In genomic region chr16:78576941-78577340, GRCh38 we compare ENCODE assay signal across 23 cellular contexts.
DNase-seq lines count a peak whose midpoint lies in the region; ATAC-seq and TF ChIP-seq lines count a peak whose summit lies in the region.
"Had no signal": no experiment of that assay in that cellular context is flagged by ENCODE, and none has a peak within 500 bp of the region (broad histone marks: within the 10 kb centered on the region; RNA-seq: fewer than 3 reads in every experiment).

No MANE protein-coding gene starts in this region.

- no peak for TF ChIP-seq POLR2A in NB4 (IDR thresholded peaks at IDR 0.05; ENCODE audit: extremely low read depth, insufficient read length)

- ATAC-seq in activated T-cell treated with anti-CD3 and anti-CD28 coated beads, Interleukin-2, amount 50 U/mL, for 72 hours (replicated peaks in 1 of 2) = peak; percentile 66 to 70
- ATAC-seq in effector memory CD8-positive, alpha-beta T cell (replicated peaks) = peak; percentile 52
- peak; percentile 91 for ATAC-seq in stimulated activated effector memory CD8-positive, alpha-beta T cell treated with anti-CD3 and anti-CD28 coated beads, Interleukin-12 subunit alpha, Interleukin-12 subunit beta, amount 100 ng/mL, for 72 hours
- ATAC-seq in HG03045 (IDR thresholded peaks at IDR 0.05; ENCODE audit: unreplicated experiment) = no peak
- ATAC-seq: sciatic nerve had no signal

- no peaks in the 10 kb centered on the region for H3K27me3 ChIP-seq in MG63
- H3K27me3 ChIP-seq: uterus had no signal

- no peak for DNase-seq in activated T-cell treated with anti-CD3 and anti-CD28 coated beads, Interleukin-2, amount 50 U/mL, for 72 hours
- DNase-seq in activated T-cell treated with anti-CD3 and anti-CD28 coated beads, Interleukin-2, amount 50 U/mL, for 24 hours = no peak
- DNase-seq in NB4 (ENCODE audit: low read depth) = peak; percentile 36
- DNase-seq in effector memory CD8-positive, alpha-beta T cell = no peak
- DNase-seq in stimulated activated effector memory CD8-positive, alpha-beta T cell treated with anti-CD3 and anti-CD28 coated beads, Interleukin-12 subunit alpha, Interleukin-12 subunit beta, amount 100 ng/mL, for 72 hours (ENCODE audit: low spot score in 2 of 2) = no peak
- no peak for DNase-seq in iPS-NIHi11 (ENCODE audit: low spot score)
- DNase-seq in MG63 = no peak
- DNase-seq: activated gamma-delta T cell; amygdala; caudate nucleus; COR-L47; DMS79 treated with DMSO at 0.1 percent for 48 hours; foreskin melanocyte; NCI-H1436; NCI-H526; SHP77; stimulated activated CD8-positive, alpha-beta memory T cell treated with anti-CD3 and anti-CD28 coated beads, Interleukin-4, amount 100 ng/mL, for 48 hours; substantia nigra; uterus had no signal

- H3K9me3 Mint-ChIP-seq in activated T-cell treated with anti-CD3 and anti-CD28 coated beads, Interleukin-2, amount 50 U/mL, for 72 hours = peaks cover under 1 to 3% of the 10 kb centered on the region in 2 donors
- no peaks in the 10 kb centered on the region for H3K9me3 Mint-ChIP-seq in activated T-cell treated with anti-CD3 and anti-CD28 coated beads, Interleukin-2, amount 50 U/mL, for 24 hours
- H3K9me3 Mint-ChIP-seq in effector memory CD8-positive, alpha-beta T cell = peaks cover 0 to 1% of the 10 kb centered on the region in 2 donors
- H3K9me3 Mint-ChIP-seq in stimulated activated effector memory CD8-positive, alpha-beta T cell treated with anti-CD3 and anti-CD28 coated beads, Interleukin-12 subunit alpha, Interleukin-12 subunit beta, amount 100 ng/mL, for 72 hours = no peaks in the 10 kb centered on the region
- H3K9me3 Mint-ChIP-seq: dendritic cell treated with granulocyte-macrophage colony-stimulating factor and Interleukin-4, amounts not matched to agents 40 ng/mL and 50 ng/mL, for 4 days; neural crest cell had no signal

- no peaks in the 10 kb centered on the region for H3K36me3 ChIP-seq in MG63
- H3K36me3 ChIP-seq: uterus had no signal

- peaks cover 0 to 1% of the 10 kb centered on the region in 2 donors for H3K36me3 Mint-ChIP-seq in activated T-cell treated with anti-CD3 and anti-CD28 coated beads, Interleukin-2, amount 50 U/mL, for 72 hours (ENCODE audit: insufficient read depth in 2 of 2)
- H3K36me3 Mint-ChIP-seq in activated T-cell treated with anti-CD3 and anti-CD28 coated beads, Interleukin-2, amount 50 U/mL, for 24 hours (ENCODE audit: low read depth) = no peaks in the 10 kb centered on the region
- no peaks in the 10 kb centered on the region for H3K36me3 Mint-ChIP-seq in effector memory CD8-positive, alpha-beta T cell (ENCODE audit: insufficient read depth)
- no peaks in the 10 kb centered on the region for H3K36me3 Mint-ChIP-seq in stimulated activated effector memory CD8-positive, alpha-beta T cell treated with anti-CD3 and anti-CD28 coated beads, Interleukin-12 subunit alpha, Interleukin-12 subunit beta, amount 100 ng/mL, for 72 hours

- no peak for TF ChIP-seq CTCF in NB4 (IDR thresholded peaks at IDR 0.05; ENCODE audit: low read depth, low read length)

- no peaks in the 10 kb centered on the region for H3K9me3 ChIP-seq in MG63
- H3K9me3 ChIP-seq: uterus had no signal

- H3K4me3 ChIP-seq in NB4 (ENCODE audit: low read depth, low read length) (no peak overlapping the region), MG63 (no peak overlapping the region)
- H3K4me3 ChIP-seq: uterus had no signal

- no peaks in the 10 kb centered on the region for H3K27me3 Mint-ChIP-seq in activated T-cell treated with anti-CD3 and anti-CD28 coated beads, Interleukin-2, amount 50 U/mL, for 72 hours (ENCODE audit: low read depth)
- H3K27me3 Mint-ChIP-seq in activated T-cell treated with anti-CD3 and anti-CD28 coated beads, Interleukin-2, amount 50 U/mL, for 24 hours = no peaks in the 10 kb centered on the region
- no peaks in the 10 kb centered on the region for H3K27me3 Mint-ChIP-seq in effector memory CD8-positive, alpha-beta T cell
- H3K27me3 Mint-ChIP-seq: dendritic cell treated with granulocyte-macrophage colony-stimulating factor and Interleukin-4, amounts not matched to agents 40 ng/mL and 50 ng/mL, for 4 days had no signal

- H3K4me1 Mint-ChIP-seq in activated T-cell treated with anti-CD3 and anti-CD28 coated beads, Interleukin-2, amount 50 U/mL, for 72 hours (ENCODE audit: low read depth) = peaks cover 8% of the 10 kb centered on the region
- peaks cover 14% of the 10 kb centered on the region for H3K4me1 Mint-ChIP-seq in activated T-cell treated with anti-CD3 and anti-CD28 coated beads, Interleukin-2, amount 50 U/mL, for 24 hours (ENCODE audit: low read depth)
- H3K4me1 Mint-ChIP-seq in effector memory CD8-positive, alpha-beta T cell (ENCODE audit: low read depth in 2 of 2) = peaks cover 3 to 5% of the 10 kb centered on the region in 2 donors
- peaks cover 17% of the 10 kb centered on the region for H3K4me1 Mint-ChIP-seq in stimulated activated effector memory CD8-positive, alpha-beta T cell treated with anti-CD3 and anti-CD28 coated beads, Interleukin-12 subunit alpha, Interleukin-12 subunit beta, amount 100 ng/mL, for 72 hours

- no peak overlapping the region for H3K4me3 Mint-ChIP-seq in activated T-cell treated with anti-CD3 and anti-CD28 coated beads, Interleukin-2, amount 50 U/mL, for 72 hours
- H3K4me3 Mint-ChIP-seq in activated T-cell treated with anti-CD3 and anti-CD28 coated beads, Interleukin-2, amount 50 U/mL, for 24 hours = no peak overlapping the region
- no peak overlapping the region for H3K4me3 Mint-ChIP-seq in effector memory CD8-positive, alpha-beta T cell
- H3K4me3 Mint-ChIP-seq in stimulated activated effector memory CD8-positive, alpha-beta T cell treated with anti-CD3 and anti-CD28 coated beads, Interleukin-12 subunit alpha, Interleukin-12 subunit beta, amount 100 ng/mL, for 72 hours = no peak overlapping the region
- H3K4me3 Mint-ChIP-seq: dendritic cell treated with granulocyte-macrophage colony-stimulating factor and Interleukin-4, amounts not matched to agents 40 ng/mL and 50 ng/mL, for 4 days; neural crest cell had no signal

- no peak overlapping the region for H3K27ac Mint-ChIP-seq in activated T-cell treated with anti-CD3 and anti-CD28 coated beads, Interleukin-2, amount 50 U/mL, for 72 hours
- no peak overlapping the region for H3K27ac Mint-ChIP-seq in activated T-cell treated with anti-CD3 and anti-CD28 coated beads, Interleukin-2, amount 50 U/mL, for 24 hours
- H3K27ac Mint-ChIP-seq in effector memory CD8-positive, alpha-beta T cell = peak overlapping the region in 1 of 2 donors; percentile 11
- H3K27ac Mint-ChIP-seq in stimulated activated effector memory CD8-positive, alpha-beta T cell treated with anti-CD3 and anti-CD28 coated beads, Interleukin-12 subunit alpha, Interleukin-12 subunit beta, amount 100 ng/mL, for 72 hours = no peak overlapping the region
- H3K27ac Mint-ChIP-seq: dendritic cell treated with granulocyte-macrophage colony-stimulating factor and Interleukin-4, amounts not matched to agents 40 ng/mL and 50 ng/mL, for 4 days had no signal
